Comparison of ENCODE assay signal across 8 cellular contexts in the genomic region with DNA sequence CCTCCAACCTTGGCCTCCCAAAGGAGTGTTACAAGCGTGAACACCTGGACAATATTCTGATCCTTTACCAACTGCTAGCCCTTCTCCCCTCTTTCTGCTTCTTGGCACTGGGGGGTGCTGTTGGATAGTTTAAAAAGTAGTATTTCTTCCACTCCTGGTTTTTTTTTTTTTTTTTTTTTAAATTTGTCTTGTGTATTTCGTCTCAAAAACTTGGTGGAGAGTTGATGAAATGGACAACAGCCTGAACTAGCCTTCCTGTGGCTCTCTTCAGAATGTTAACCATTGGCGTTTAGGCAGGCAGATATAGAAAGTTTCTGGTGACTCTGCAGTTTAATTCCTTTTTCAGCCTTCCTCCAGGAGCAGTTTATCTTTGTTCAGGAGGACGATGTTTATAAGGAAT.
DNase-seq lines count a peak whose midpoint lies in the region; ATAC-seq, FAIRE-seq and TF ChIP-seq lines count a peak whose summit lies in the region.

No MANE protein-coding gene starts in this region.

- TF ChIP-seq CTCF in bronchial epithelial cell (IDR thresholded peaks at IDR 0.05; ENCODE audit: insufficient read depth, low read length, severe bottlenecking) (peak; percentile 58), left lung (IDR thresholded peaks at IDR 0.05) (peak; percentile 45 to 63)

- no peaks in the 10 kb centered on the region for H3K9me3 Mint-ChIP-seq in stimulated activated naive CD8-positive, alpha-beta T cell treated with anti-CD3 and anti-CD28 coated beads, Interleukin-15, amount 100 ng/mL, for 72 hours

- peaks cover 17% of the 10 kb centered on the region for H3K4me1 Mint-ChIP-seq in stimulated activated naive CD8-positive, alpha-beta T cell treated with anti-CD3 and anti-CD28 coated beads, Interleukin-15, amount 100 ng/mL, for 72 hours

- H3K27ac ChIP-seq in left lung: no peak overlapping the region

- no peak overlapping the region for H3K4me3 Mint-ChIP-seq in stimulated activated naive CD8-positive, alpha-beta T cell treated with anti-CD3 and anti-CD28 coated beads, Interleukin-15, amount 100 ng/mL, for 72 hours

- no peaks in the 10 kb centered on the region for H3K9me3 ChIP-seq in left lung

- ATAC-seq in stimulated activated naive CD8-positive, alpha-beta T cell treated with anti-CD3 and anti-CD28 coated beads, Interleukin-15, Interleukin-2, amounts not matched to agents 100 U/mL and 50 U/mL, for 24 hours: no peak
- no peak for ATAC-seq in stimulated activated naive CD8-positive, alpha-beta T cell treated with anti-CD3 and anti-CD28 coated beads, Interleukin-15, amount 100 ng/mL, for 72 hours
- ATAC-seq in left lung (peak; percentile 73), HG02840 (IDR thresholded peaks at IDR 0.05; ENCODE audit: low FRiP score, unreplicated experiment) (no peak), GM21447 (IDR thresholded peaks at IDR 0.05; ENCODE audit: unreplicated experiment) (no peak)

- no peak for FAIRE-seq in bronchial epithelial cell (lab: Jason Lieb, UNC)

- H3K4me1 ChIP-seq in left lung: no peaks in the 10 kb centered on the region

- peak; percentile 30 for DNase-seq in stimulated activated naive CD8-positive, alpha-beta T cell treated with anti-CD3 and anti-CD28 coated beads, Interleukin-15, Interleukin-2, amounts not matched to agents 100 U/mL and 50 U/mL, for 24 hours
- DNase-seq in stimulated activated naive CD8-positive, alpha-beta T cell treated with anti-CD3 and anti-CD28 coated beads, Interleukin-15, amount 100 ng/mL, for 72 hours: no peak
- peak; percentile 41 for DNase-seq in NCI-H2196 treated with DMSO at 0.1 percent for 48 hours (lab: John Stamatoyannopoulos, UW; ENCODE audit: unreplicated experiment)
- DNase-seq in bronchial epithelial cell (ENCODE audit: low read depth): peak; percentile 33
- no peak for DNase-seq in left lung
- no peak for DNase-seq in stimulated activated CD4-positive, alpha-beta T cell treated with anti-CD3 and anti-CD28 coated beads, Interleukin-12 subunit alpha, Interleukin-12 subunit beta, amount 100 ng/mL, for 4 hours

- H3K27ac Mint-ChIP-seq in stimulated activated naive CD8-positive, alpha-beta T cell treated with anti-CD3 and anti-CD28 coated beads, Interleukin-15, amount 100 ng/mL, for 72 hours: peak overlapping the region in 1 of 2 donors; percentile 5

- no peaks in the 10 kb centered on the region for H3K27me3 Mint-ChIP-seq in stimulated activated naive CD8-positive, alpha-beta T cell treated with anti-CD3 and anti-CD28 coated beads, Interleukin-15, amount 100 ng/mL, for 72 hours

- H3K27me3 ChIP-seq in bronchial epithelial cell (ENCODE audit: control insufficient read depth, insufficient read depth, low read length): no peaks in the 10 kb centered on the region
- no peaks in the 10 kb centered on the region for H3K27me3 ChIP-seq in left lung

- H3K4me3 ChIP-seq in bronchial epithelial cell (ENCODE audit: low read depth, low read length): no peak overlapping the region
- no peak overlapping the region for H3K4me3 ChIP-seq in left lung

- no peaks in the 10 kb centered on the region for H3K36me3 ChIP-seq in bronchial epithelial cell (ENCODE audit: control insufficient read depth, insufficient read depth, low read length)
- H3K36me3 ChIP-seq in left lung: no peaks in the 10 kb centered on the region

- intact Hi-C loops in left lung (cut with DNase I): loop anchor here in 1 of 2 donors (5.0 to 10.0 kb wide), 2 partner anchors 52 to 1300 kb away; no protein-coding TSS in a partner anchor

Comparison
In these comparisons a context has a peak if more than half of its experiments do, and no peak if none do; other contexts are left out.
1. DNase-seq: peak in stimulated activated naive CD8-positive, alpha-beta T cell treated with anti-CD3 and anti-CD28 coated beads, Interleukin-15, Interleukin-2, amounts not matched to agents 100 U/mL and 50 U/mL, for 24 hours (single experiment), NCI-H2196 treated with DMSO at 0.1 percent for 48 hours (single experiment) and bronchial epithelial cell (single experiment); none in stimulated activated naive CD8-positive, alpha-beta T cell treated with anti-CD3 and anti-CD28 coated beads, Interleukin-15, amount 100 ng/mL, for 72 hours (0 of 2), left lung (0 of 2) and stimulated activated CD4-positive, alpha-beta T cell treated with anti-CD3 and anti-CD28 coated beads, Interleukin-12 subunit alpha, Interleukin-12 subunit beta, amount 100 ng/mL, for 4 hours (single experiment).